10 cellular contexts compared by ENCODE assay signal in genomic region chr19:18558595-18558994, GRCh38. TPM values are rescaled to one million over a fixed set of nuclear protein-coding genes. Genes with fewer than 3 reads are reported as not detected.
A peak's percentile ranks its signal among the peaks of the same experiment; 100 is the strongest.
DNase-seq lines count a peak whose midpoint lies in the region; ATAC-seq and TF ChIP-seq lines count a peak whose summit lies in the region.
"Had no signal": no experiment of that assay in that cellular context is flagged by ENCODE, and none has a peak within 500 bp of the region (broad histone marks: within the 10 kb centered on the region; RNA-seq: fewer than 3 reads in every experiment).

No MANE protein-coding gene starts in this region.

- DNase-seq in heart right ventricle (no peak), Right ventricle myocardium superior (no peak), body of pancreas (no peak), aorta (no peak), GM10266 (ENCODE audit: extremely low spot score) (no peak), NOMO-1 treated with dmso at 0.1 percent for 144 hours (lab: John Stamatoyannopoulos, UW; ENCODE audit: unreplicated experiment) (no peak), DMS53 treated with DMSO at 0.1 percent for 48 hours (lab: John Stamatoyannopoulos, UW; ENCODE audit: unreplicated experiment) (no peak)
- DNase-seq: GDM1, NCI-H1092 had no signal

- H3K9me3 ChIP-seq in heart right ventricle (no peaks in the 10 kb centered on the region), body of pancreas (no peaks in the 10 kb centered on the region), mesodermal cell (ENCODE audit: control insufficient read depth, low read length) (no peaks in the 10 kb centered on the region), aorta (ENCODE audit: control insufficient read depth, low read length) (no peaks in the 10 kb centered on the region)

- intact Hi-C loops in heart right ventricle (cut with DNase I) (loop anchor here in 3 of 10 donors (5.0 kb wide), 2 partner anchors 36 to 81 kb away; partner anchors contain the start of gene ELL (in 3 of the 3)), Right ventricle myocardium superior (cut with DNase I) (no loop called here), body of pancreas (cut with DNase I) (no loop called here), aorta (cut with DNase I) (loop anchor here (5.0 kb wide), 1 partner anchor 36 kb away; the partner anchor contains the start of gene ELL (in 2 of the 2))

- H3K36me3 ChIP-seq in heart right ventricle: peaks cover 0 to 28% (median 4%) of the 10 kb centered on the region in 9 donors
- H3K36me3 ChIP-seq in body of pancreas (replicated peaks in 1 of 2; ENCODE audit: insufficient read depth in 1 of 2, low read depth in 2 of 2): peaks cover 0 to 5% of the 10 kb centered on the region in 2 donors
- peaks cover 19% of the 10 kb centered on the region for H3K36me3 ChIP-seq in mesodermal cell (ENCODE audit: control insufficient read depth, insufficient read depth, low read length)
- H3K36me3 ChIP-seq in aorta (ENCODE audit: control insufficient read depth in 1 of 2, insufficient read depth in 2 of 2, low read length in 1 of 2): no peaks in the 10 kb centered on the region

- no peak for TF ChIP-seq POLR2A in body of pancreas (IDR thresholded peaks at IDR 0.05)

- H3K27ac ChIP-seq in heart right ventricle (peak overlapping the region in 9 of 10 donors; percentile 90 to 98 (median 95)), body of pancreas (peak overlapping the region; percentile 79 to 96 (median 92)), mesodermal cell (ENCODE audit: low read depth, low read length, severe bottlenecking) (no peak overlapping the region), aorta (ENCODE audit: low read depth in 1 of 2, low read length in 2 of 2) (peak overlapping the region; percentile 62 to 96)

- TF ChIP-seq CTCF in heart right ventricle (IDR thresholded peaks at IDR 0.05): no peak
- no peak for TF ChIP-seq CTCF in body of pancreas (IDR thresholded peaks at IDR 0.05)
- no peak for TF ChIP-seq CTCF in GM10266 (IDR thresholded peaks at IDR 0.05; ENCODE audit: control insufficient read depth, insufficient read depth, low read depth, missing control alignments)

- H3K27me3 ChIP-seq in heart right ventricle (no peaks in the 10 kb centered on the region), body of pancreas (no peaks in the 10 kb centered on the region), aorta (ENCODE audit: control insufficient read depth in 1 of 2, insufficient read depth in 2 of 2, low read length in 1 of 2) (no peaks in the 10 kb centered on the region)

- 64 to 76% methylated on average over 3 of the region's 3 CpGs for WGBS in heart right ventricle, 2 donors
- WGBS in body of pancreas, 2 donors: 31 to 48% methylated on average over 3 of the region's 3 CpGs
- WGBS in mesodermal cell (ENCODE audit: insufficient coverage in 2 of 2), 2 experiments: 60% methylated on average over 1 of the region's 3 CpGs; no CpG with 5 or more reads in 1 of the 2 experiments
- 24 to 40% methylated on average over 3 of the region's 3 CpGs for WGBS in aorta, 2 donors

- peak overlapping the region in 9 of 10 donors; percentile 71 to 94 (median 86) for H3K4me3 ChIP-seq in heart right ventricle
- no peak overlapping the region for H3K4me3 ChIP-seq in body of pancreas
- peak overlapping the region; percentile 71 for H3K4me3 ChIP-seq in mesodermal cell (ENCODE audit: extremely low read depth, insufficient read depth, low read length, poor library complexity, severe bottlenecking)
- H3K4me3 ChIP-seq in aorta (ENCODE audit: low read length in 2 of 2): peak overlapping the region; percentile 74 to 88

- H3K4me1 ChIP-seq in heart right ventricle (peaks cover 4 to 46% (median 28%) of the 10 kb centered on the region in 9 donors), body of pancreas (peaks cover 15% of the 10 kb centered on the region), mesodermal cell (ENCODE audit: control insufficient read depth, insufficient read depth, low read length, poor library complexity, severe bottlenecking) (peaks cover 3% of the 10 kb centered on the region), aorta (ENCODE audit: control insufficient read depth in 1 of 2, insufficient read depth in 2 of 2, low read length in 2 of 2) (peaks cover 0 to 4% of the 10 kb centered on the region in 2 donors)

- ATAC-seq in heart right ventricle (no peak), Right ventricle myocardium superior (ENCODE audit: poor library complexity) (no peak), body of pancreas (no peak), aorta (ENCODE audit: low FRiP score) (no peak)

RNA-seq across cellular contexts. Expression of gene KXD1, which starts 0.9 kb away (rescaled TPM):
- total RNA-seq in heart right ventricle (10 to 100 TPM; 35.6 to 63.9 (median 45.6) TPM), Right ventricle myocardium superior (44.4 TPM), body of pancreas (10 to 100 TPM; 62.6 to 71.1 TPM), aorta (10 to 100 TPM; 85.4 to 92.4 TPM)
- polyA plus RNA-seq in heart right ventricle (10 to 100 TPM; 41.2 to 88.6 TPM), aorta (100 to 1,000 TPM in 1 of 2 donors, 10 to 100 TPM in 1; 85.6 to 128 TPM)
- polyA plus RNA-seq in mesodermal cell (2013, experiment 1 of 2): 129 TPM
- 107 TPM for polyA plus RNA-seq in mesodermal cell (2013, experiment 2 of 2)

RNA-seq across cellular contexts. Expression of gene UBA52, which starts 13.1 kb away (rescaled TPM):
- total RNA-seq in heart right ventricle (100 to 1,000 TPM; 634 to 883 (median 716) TPM), Right ventricle myocardium superior (684 TPM), body of pancreas (100 to 1,000 TPM; 242 to 358 TPM), aorta (100 to 1,000 TPM; 750 to 787 TPM)
- polyA plus RNA-seq in heart right ventricle (1,000 to 10,000 TPM; 1,270 to 1,276 TPM), aorta (1,000 to 10,000 TPM; 1,225 to 1,252 TPM)
- polyA plus RNA-seq in mesodermal cell (2013, experiment 1 of 2): 1,619 TPM
- 1,435 TPM for polyA plus RNA-seq in mesodermal cell (2013, experiment 2 of 2)

RNA-seq across cellular contexts. Expression of gene FKBP8, which starts 15.2 kb away (rescaled TPM):
- total RNA-seq in heart right ventricle: 100 to 1,000 TPM; 132 to 196 (median 151) TPM
- 100 to 1,000 TPM; 153 to 308 TPM for polyA plus RNA-seq in heart right ventricle
- 182 TPM for total RNA-seq in Right ventricle myocardium superior
- 100 to 1,000 TPM; 235 to 247 TPM for total RNA-seq in body of pancreas
- polyA plus RNA-seq in mesodermal cell (2013, experiment 1 of 2): 225 TPM
- 200 TPM for polyA plus RNA-seq in mesodermal cell (2013, experiment 2 of 2)
- 100 to 1,000 TPM; 225 to 239 TPM for total RNA-seq in aorta
- 100 to 1,000 TPM; 255 to 362 TPM for polyA plus RNA-seq in aorta

RNA-seq across cellular contexts. Expression of gene REX1BD, which starts 30.0 kb away (rescaled TPM):
- total RNA-seq in heart right ventricle: 10 to 100 TPM; 63.4 to 96.3 (median 68.7) TPM
- 100 to 1,000 TPM in 1 of 2 donors, 10 to 100 TPM in 1; 58.5 to 107 TPM for polyA plus RNA-seq in heart right ventricle
- total RNA-seq in Right ventricle myocardium superior: 94.8 TPM
- total RNA-seq in body of pancreas: 100 to 1,000 TPM; 146 to 214 TPM
- polyA plus RNA-seq in mesodermal cell (2013, experiment 1 of 2): 45.8 TPM
- 41.5 TPM for polyA plus RNA-seq in mesodermal cell (2013, experiment 2 of 2)
- 10 to 100 TPM; 33.3 to 67.1 TPM for total RNA-seq in aorta
- 100 to 1,000 TPM in 1 of 2 donors, 10 to 100 TPM in 1; 22.9 to 192 TPM for polyA plus RNA-seq in aorta

RNA-seq across cellular contexts. Expression of gene ELL, which starts 36.7 kb away (rescaled TPM):
- 10 to 100 TPM in 2 of 10 donors, 1 to 10 TPM in 8; 5.7 to 13.1 (median 7.5) TPM for total RNA-seq in heart right ventricle
- polyA plus RNA-seq in heart right ventricle: 1 to 10 TPM; 4.0 to 6.7 TPM
- total RNA-seq in Right ventricle myocardium superior: 7.5 TPM
- 10 to 100 TPM; 12.5 to 14.2 TPM for total RNA-seq in body of pancreas
- 8.6 TPM for polyA plus RNA-seq in mesodermal cell (2013, experiment 1 of 2)
- 9.1 TPM for polyA plus RNA-seq in mesodermal cell (2013, experiment 2 of 2)
- total RNA-seq in aorta: 10 to 100 TPM; 30.0 to 37.9 TPM
- polyA plus RNA-seq in aorta: 10 to 100 TPM in 1 of 2 donors, 1 to 10 TPM in 1; 7.3 to 13.1 TPM

Comparison
In these comparisons a context has a peak if more than half of its experiments do, and no peak if none do; other contexts are left out.
1. H3K4me3 ChIP-seq: peak in heart right ventricle (9 of 10), mesodermal cell (single experiment) and aorta (2 of 2); none in body of pancreas (0 of 2).
2. intact Hi-C loops: an anchor here in aorta (5.0 kb wide); none called in Right ventricle myocardium superior and body of pancreas.